1 cellular context compared by ENCODE assay signal in the genomic region with DNA sequence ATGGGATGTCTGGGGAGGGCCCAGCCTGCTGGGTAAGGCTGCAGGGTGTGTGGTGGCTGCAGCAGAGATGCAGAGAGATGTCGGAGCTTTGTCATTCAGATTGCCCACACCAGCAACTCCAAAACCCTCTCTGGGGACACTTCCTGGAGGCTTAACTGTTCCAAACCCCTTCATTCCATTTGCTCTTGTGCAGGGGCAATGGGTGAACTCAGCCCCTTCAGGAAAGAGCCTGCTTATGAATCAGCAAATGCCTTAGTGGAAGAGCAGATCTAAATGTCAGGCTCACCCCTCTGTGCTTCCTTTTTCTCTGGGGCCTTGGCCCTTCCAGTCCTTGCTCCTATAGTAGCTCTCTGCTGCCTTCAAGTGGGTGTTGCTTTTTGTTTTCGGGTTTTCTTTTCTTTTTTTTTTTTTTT.
TF ChIP-seq lines count a peak whose summit lies in the region.

No MANE protein-coding gene starts in this region.

TF ChIP-seq in GM23338, 12 proteins besides CTCF, POLR2A, EP300 and RAD21:
- TF ChIP-seq, protein P1, sequence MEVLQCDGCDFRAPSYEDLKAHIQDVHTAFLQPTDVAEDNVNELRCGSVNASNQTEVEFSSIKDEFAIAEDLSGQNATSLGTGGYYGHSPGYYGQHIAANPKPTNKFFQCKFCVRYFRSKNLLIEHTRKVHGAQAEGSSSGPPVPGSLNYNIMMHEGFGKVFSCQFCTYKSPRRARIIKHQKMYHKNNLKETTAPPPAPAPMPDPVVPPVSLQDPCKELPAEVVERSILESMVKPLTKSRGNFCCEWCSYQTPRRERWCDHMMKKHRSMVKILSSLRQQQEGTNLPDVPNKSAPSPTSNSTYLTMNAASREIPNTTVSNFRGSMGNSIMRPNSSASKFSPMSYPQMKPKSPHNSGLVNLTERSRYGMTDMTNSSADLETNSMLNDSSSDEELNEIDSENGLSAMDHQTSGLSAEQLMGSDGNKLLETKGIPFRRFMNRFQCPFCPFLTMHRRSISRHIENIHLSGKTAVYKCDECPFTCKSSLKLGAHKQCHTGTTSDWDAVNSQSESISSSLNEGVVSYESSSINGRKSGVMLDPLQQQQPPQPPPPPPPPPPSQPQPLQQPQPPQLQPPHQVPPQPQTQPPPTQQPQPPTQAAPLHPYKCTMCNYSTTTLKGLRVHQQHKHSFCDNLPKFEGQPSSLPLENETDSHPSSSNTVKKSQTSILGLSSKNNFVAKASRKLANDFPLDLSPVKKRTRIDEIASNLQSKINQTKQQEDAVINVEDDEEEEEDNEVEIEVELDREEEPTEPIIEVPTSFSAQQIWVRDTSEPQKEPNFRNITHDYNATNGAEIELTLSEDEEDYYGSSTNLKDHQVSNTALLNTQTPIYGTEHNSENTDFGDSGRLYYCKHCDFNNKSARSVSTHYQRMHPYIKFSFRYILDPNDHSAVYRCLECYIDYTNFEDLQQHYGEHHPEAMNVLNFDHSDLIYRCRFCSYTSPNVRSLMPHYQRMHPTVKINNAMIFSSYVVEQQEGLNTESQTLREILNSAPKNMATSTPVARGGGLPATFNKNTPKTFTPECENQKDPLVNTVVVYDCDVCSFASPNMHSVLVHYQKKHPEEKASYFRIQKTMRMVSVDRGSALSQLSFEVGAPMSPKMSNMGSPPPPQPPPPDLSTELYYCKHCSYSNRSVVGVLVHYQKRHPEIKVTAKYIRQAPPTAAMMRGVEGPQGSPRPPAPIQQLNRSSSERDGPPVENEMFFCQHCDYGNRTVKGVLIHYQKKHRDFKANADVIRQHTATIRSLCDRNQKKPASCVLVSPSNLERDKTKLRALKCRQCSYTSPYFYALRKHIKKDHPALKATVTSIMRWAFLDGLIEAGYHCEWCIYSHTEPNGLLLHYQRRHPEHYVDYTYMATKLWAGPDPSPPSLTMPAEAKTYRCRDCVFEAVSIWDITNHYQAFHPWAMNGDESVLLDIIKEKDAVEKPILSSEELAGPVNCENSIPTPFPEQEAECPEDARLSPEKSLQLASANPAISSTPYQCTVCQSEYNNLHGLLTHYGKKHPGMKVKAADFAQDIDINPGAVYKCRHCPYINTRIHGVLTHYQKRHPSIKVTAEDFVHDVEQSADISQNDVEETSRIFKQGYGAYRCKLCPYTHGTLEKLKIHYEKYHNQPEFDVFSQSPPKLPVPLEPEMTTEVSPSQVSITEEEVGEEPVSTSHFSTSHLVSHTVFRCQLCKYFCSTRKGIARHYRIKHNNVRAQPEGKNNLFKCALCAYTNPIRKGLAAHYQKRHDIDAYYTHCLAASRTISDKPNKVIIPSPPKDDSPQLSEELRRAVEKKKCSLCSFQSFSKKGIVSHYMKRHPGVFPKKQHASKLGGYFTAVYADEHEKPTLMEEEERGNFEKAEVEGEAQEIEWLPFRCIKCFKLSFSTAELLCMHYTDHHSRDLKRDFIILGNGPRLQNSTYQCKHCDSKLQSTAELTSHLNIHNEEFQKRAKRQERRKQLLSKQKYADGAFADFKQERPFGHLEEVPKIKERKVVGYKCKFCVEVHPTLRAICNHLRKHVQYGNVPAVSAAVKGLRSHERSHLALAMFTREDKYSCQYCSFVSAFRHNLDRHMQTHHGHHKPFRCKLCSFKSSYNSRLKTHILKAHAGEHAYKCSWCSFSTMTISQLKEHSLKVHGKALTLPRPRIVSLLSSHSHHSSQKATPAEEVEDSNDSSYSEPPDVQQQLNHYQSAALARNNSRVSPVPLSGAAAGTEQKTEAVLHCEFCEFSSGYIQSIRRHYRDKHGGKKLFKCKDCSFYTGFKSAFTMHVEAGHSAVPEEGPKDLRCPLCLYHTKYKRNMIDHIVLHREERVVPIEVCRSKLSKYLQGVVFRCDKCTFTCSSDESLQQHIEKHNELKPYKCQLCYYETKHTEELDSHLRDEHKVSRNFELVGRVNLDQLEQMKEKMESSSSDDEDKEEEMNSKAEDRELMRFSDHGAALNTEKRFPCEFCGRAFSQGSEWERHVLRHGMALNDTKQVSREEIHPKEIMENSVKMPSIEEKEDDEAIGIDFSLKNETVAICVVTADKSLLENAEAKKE (CRISPR knock-in tag; IDR thresholded peaks at IDR 0.05) = peak; percentile 27; the same call in 1 of the 2 replicates
- TF ChIP-seq NANOG (IDR thresholded peaks at IDR 0.05; ENCODE audit: borderline replicate concordance) = peak; percentile 45; the same call in 1 of the 2 replicates
- TF ChIP-seq JUNB (IDR thresholded peaks at IDR 0.05; ENCODE audit: unreplicated experiment) = no peak
